In the genomic region with DNA sequence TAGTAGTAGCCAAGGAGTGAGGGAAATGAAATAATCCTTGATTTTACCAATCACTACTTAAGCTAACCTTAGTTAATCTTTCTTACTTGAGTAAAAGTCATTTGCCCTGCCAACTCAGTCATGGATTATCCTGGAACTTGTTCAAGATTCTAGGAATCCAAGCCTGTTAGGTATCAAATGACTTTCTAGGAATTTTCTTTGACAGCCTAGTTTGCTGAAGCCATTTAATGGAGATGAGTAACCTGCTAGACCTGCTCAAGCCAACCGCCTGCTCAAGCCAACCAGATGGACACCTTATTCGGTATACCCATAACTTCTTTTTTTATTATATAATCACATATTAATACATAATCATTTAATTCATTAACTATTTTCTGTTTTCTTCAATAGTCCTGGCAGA, we compare ENCODE assay signal across 20 cellular contexts.
A peak's percentile ranks its signal among the peaks of the same experiment; 100 is the strongest.
DNase-seq lines count a peak whose midpoint lies in the region; ATAC-seq, FAIRE-seq and TF ChIP-seq lines count a peak whose summit lies in the region.
"Had no signal": no experiment of that assay in that cellular context is flagged by ENCODE, and none has a peak within 500 bp of the region (broad histone marks: within the 10 kb centered on the region; RNA-seq: fewer than 3 reads in every experiment).

No MANE protein-coding gene starts in this region.

- DNase-seq in NCI-H82 (lab: John Stamatoyannopoulos, UW) (peak; percentile 1), NCI-H82 treated with DMSO at 0.1 percent for 48 hours (lab: John Stamatoyannopoulos, UW; ENCODE audit: unreplicated experiment) (no peak), bronchial epithelial cell (ENCODE audit: low read depth) (peak; percentile 2), fibroblast of mammary gland (ENCODE audit: low read depth) (peak; percentile 4), retinal pigment epithelial cell (ENCODE audit: low read depth) (peak; percentile 38), NCI-H1436 (lab: John Stamatoyannopoulos, UW) (no peak)
- DNase-seq in central memory CD4-positive, alpha-beta T cell = no peak
- DNase-seq: 8988T; AML-193; CD8-positive, alpha-beta memory T cell; DMS79; EL; H7 had no signal

- no peaks in the 10 kb centered on the region for H3K36me3 ChIP-seq in bronchial epithelial cell (ENCODE audit: control insufficient read depth, insufficient read depth, low read length)
- H3K36me3 ChIP-seq: BLaER1 had no signal

- no peak overlapping the region for H3K4me3 ChIP-seq in bronchial epithelial cell (ENCODE audit: low read depth, low read length)
- no peak overlapping the region for H3K4me3 ChIP-seq in fibroblast of mammary gland (ENCODE audit: control insufficient read depth, low read depth, low read length)
- H3K4me3 ChIP-seq in retinal pigment epithelial cell (ENCODE audit: low read length) = no peak overlapping the region
- H3K4me3 ChIP-seq: BLaER1, GM23338 had no signal

- TF ChIP-seq CTCF in bronchial epithelial cell (IDR thresholded peaks at IDR 0.05; ENCODE audit: insufficient read depth, low read length, severe bottlenecking) = no peak
- TF ChIP-seq CTCF in fibroblast of mammary gland (conservative IDR thresholded peaks at IDR 0.05; ENCODE audit: control insufficient read depth, insufficient read depth, low read depth, low read length) = no peak
- no peak for TF ChIP-seq CTCF in retinal pigment epithelial cell (conservative IDR thresholded peaks at IDR 0.05; ENCODE audit: low read depth, low read length)

- H3K27me3 ChIP-seq in bronchial epithelial cell (ENCODE audit: control insufficient read depth, insufficient read depth, low read length) = no peaks in the 10 kb centered on the region
- H3K27me3 ChIP-seq: BLaER1 had no signal

- ATAC-seq in HG03108 (IDR thresholded peaks at IDR 0.05; ENCODE audit: unreplicated experiment) = no peak
- ATAC-seq: GM23338, HepG2 had no signal

- FAIRE-seq in bronchial epithelial cell (lab: Jason Lieb, UNC) = no peak
- FAIRE-seq: G401.6, GM12891, HepG2, HTR-8/SVneo had no signal

Comparison
In these comparisons a context has a peak if more than half of its experiments do, and no peak if none do; other contexts are left out.
1. DNase-seq: peak in NCI-H82 (single experiment), bronchial epithelial cell (single experiment), fibroblast of mammary gland (single experiment) and retinal pigment epithelial cell (single experiment); none in NCI-H82 treated with DMSO at 0.1 percent for 48 hours (single experiment), NCI-H1436 (single experiment) and central memory CD4-positive, alpha-beta T cell (single experiment).